15 cellular contexts compared by ENCODE assay signal in genomic region chr14:55139152-55139551, GRCh38. TPM values are rescaled to one million over a fixed set of nuclear protein-coding genes. Genes with fewer than 3 reads are reported as not detected.
"Had no signal": no experiment of that assay in that cellular context is flagged by ENCODE, and none has a peak within 500 bp of the region (broad histone marks: within the 10 kb centered on the region; RNA-seq: fewer than 3 reads in every experiment).

No MANE protein-coding gene starts in this region.

- H3K36me3 Mint-ChIP-seq: memory B cell; naive thymus-derived CD8-positive, alpha-beta T cell had no signal

- DNase-seq: activated CD4-positive, alpha-beta T cell treated with anti-CD3 and anti-CD28 coated beads for 48 hours; activated CD8-positive, alpha-beta memory T cell treated with anti-CD3 and anti-CD28 coated beads for 24 hours; activated naive CD4-positive, alpha-beta T cell treated with anti-CD3 and anti-CD28 coated beads, Interleukin-2, amount 10 ng/mL, durations not matched to agents 7 days and 5 days; activated T-cell treated with anti-CD3 and anti-CD28 coated beads for 4 hours; adrenal gland; erythroblast; islet precursor cell; naive thymus-derived CD8-positive, alpha-beta T cell; nucleus accumbens had no signal

- H3K27ac Mint-ChIP-seq: activated naive CD4-positive, alpha-beta T cell treated with anti-CD3 and anti-CD28 coated beads, Interleukin-2, amount 10 ng/mL, durations not matched to agents 7 days and 5 days; activated T-helper 17 cell treated with anti-CD3 and anti-CD28 coated beads, Interleukin-2, amount 50 U/mL, for 72 hours; memory B cell; naive thymus-derived CD8-positive, alpha-beta T cell; stimulated activated naive CD8-positive, alpha-beta T cell treated with anti-CD3 and anti-CD28 coated beads, Interleukin-15, Interleukin-2, amounts not matched to agents 100 ng/mL and 50 ng/mL, for 24 hours had no signal

- H3K9me3 ChIP-seq: adrenal gland, gastroesophageal sphincter, prostate gland had no signal

- ATAC-seq: activated T-helper 17 cell treated with anti-CD3 and anti-CD28 coated beads, Interleukin-2, amount 50 U/mL, for 72 hours; gastroesophageal sphincter; naive thymus-derived CD8-positive, alpha-beta T cell; sciatic nerve had no signal

- H3K4me1 Mint-ChIP-seq: activated T-helper 17 cell treated with anti-CD3 and anti-CD28 coated beads, Interleukin-2, amount 50 U/mL, for 72 hours; memory B cell; naive thymus-derived CD8-positive, alpha-beta T cell had no signal

- H3K27me3 ChIP-seq: adrenal gland, gastroesophageal sphincter had no signal

- H3K4me3 ChIP-seq: adrenal gland, gastroesophageal sphincter, prostate gland had no signal

- H3K9me3 Mint-ChIP-seq: activated naive CD4-positive, alpha-beta T cell treated with anti-CD3 and anti-CD28 coated beads, Interleukin-2, amount 10 ng/mL, durations not matched to agents 7 days and 5 days; activated T-helper 17 cell treated with anti-CD3 and anti-CD28 coated beads, Interleukin-2, amount 50 U/mL, for 72 hours; memory B cell; naive thymus-derived CD8-positive, alpha-beta T cell; stimulated activated naive CD8-positive, alpha-beta T cell treated with anti-CD3 and anti-CD28 coated beads, Interleukin-15, Interleukin-2, amounts not matched to agents 100 ng/mL and 50 ng/mL, for 24 hours had no signal

- H3K4me3 Mint-ChIP-seq: activated naive CD4-positive, alpha-beta T cell treated with anti-CD3 and anti-CD28 coated beads, Interleukin-2, amount 10 ng/mL, durations not matched to agents 7 days and 5 days; activated T-helper 17 cell treated with anti-CD3 and anti-CD28 coated beads, Interleukin-2, amount 50 U/mL, for 72 hours; memory B cell; naive thymus-derived CD8-positive, alpha-beta T cell; stimulated activated naive CD8-positive, alpha-beta T cell treated with anti-CD3 and anti-CD28 coated beads, Interleukin-15, Interleukin-2, amounts not matched to agents 100 ng/mL and 50 ng/mL, for 24 hours had no signal

- H3K4me1 ChIP-seq: adrenal gland, prostate gland had no signal

- H3K27ac ChIP-seq: adrenal gland, prostate gland had no signal

- H3K27me3 Mint-ChIP-seq: activated naive CD4-positive, alpha-beta T cell treated with anti-CD3 and anti-CD28 coated beads, Interleukin-2, amount 10 ng/mL, durations not matched to agents 7 days and 5 days; activated T-helper 17 cell treated with anti-CD3 and anti-CD28 coated beads, Interleukin-2, amount 50 U/mL, for 72 hours; memory B cell; stimulated activated naive CD8-positive, alpha-beta T cell treated with anti-CD3 and anti-CD28 coated beads, Interleukin-15, Interleukin-2, amounts not matched to agents 100 ng/mL and 50 ng/mL, for 24 hours had no signal

RNA-seq across cellular contexts. Expression of gene DLGAP5, which starts 52.2 kb away (rescaled TPM):
- total RNA-seq: naive thymus-derived CD8-positive, alpha-beta T cell had no signal
- polyA plus RNA-seq: naive thymus-derived CD8-positive, alpha-beta T cell had no signal
